14 cellular contexts compared by ENCODE assay signal in genomic region chr16:4385789-4386451, GRCh38. TPM values are rescaled to one million over a fixed set of nuclear protein-coding genes. Genes with fewer than 3 reads are reported as not detected.
DNase-seq lines count a peak whose midpoint lies in the region; ATAC-seq and TF ChIP-seq lines count a peak whose summit lies in the region.
"Had no signal": no experiment of that assay in that cellular context is flagged by ENCODE, and none has a peak within 500 bp of the region (broad histone marks: within the 10 kb centered on the region; RNA-seq: fewer than 3 reads in every experiment).

No MANE protein-coding gene starts in this region.

- H3K9ac ChIP-seq in Karpas-422 (ENCODE audit: low read length): no peak overlapping the region

- H3K9me3 ChIP-seq in lower lobe of right lung: no peaks in the 10 kb centered on the region
- H3K9me3 ChIP-seq in tibial artery: no peaks in the 10 kb centered on the region
- H3K9me3 ChIP-seq in Karpas-422 (ENCODE audit: low read length): no peaks in the 10 kb centered on the region
- H3K9me3 ChIP-seq: Caco-2 had no signal

- H3K27ac ChIP-seq in lower lobe of right lung (peak overlapping the region; percentile 53), tibial artery (peak overlapping the region; percentile 90 to 93), Karpas-422 (ENCODE audit: low read length) (no peak overlapping the region)

- intact Hi-C loops in lower lobe of right lung (cut with DNase I) (no loop called here), tibial artery (cut with DNase I; ENCODE audit: low total_unique reads) (no loop called here)

- H3K4me2 ChIP-seq in Karpas-422 (ENCODE audit: low read depth, low read length, poor library complexity, severe bottlenecking): no peak overlapping the region

- no peaks in the 10 kb centered on the region for H3K9me2 ChIP-seq in Karpas-422 (replicated peaks; ENCODE audit: insufficient read depth, low read length)

- H3K27me3 ChIP-seq in lower lobe of right lung (ENCODE audit: low read depth): no peaks in the 10 kb centered on the region
- H3K27me3 ChIP-seq in tibial artery: no peaks in the 10 kb centered on the region
- H3K27me3 ChIP-seq in Karpas-422 (ENCODE audit: low read length): no peaks in the 10 kb centered on the region

- ATAC-seq in lower lobe of right lung (no peak), GM18870 (IDR thresholded peaks at IDR 0.05; ENCODE audit: unreplicated experiment) (no peak), HG02938 (IDR thresholded peaks at IDR 0.05; ENCODE audit: unreplicated experiment) (no peak)

- H3K27me3 Mint-ChIP-seq in activated T-cell treated with anti-CD3 and anti-CD28 coated beads, Interleukin-2, amount 50 U/mL, for 24 hours: no peaks in the 10 kb centered on the region
- no peaks in the 10 kb centered on the region for H3K27me3 Mint-ChIP-seq in chondrocyte (ENCODE audit: low read depth)

- no peaks in the 10 kb centered on the region for H4K20me1 ChIP-seq in Karpas-422 (ENCODE audit: insufficient read depth, low read depth, low read length)

- no peak for TF ChIP-seq CTCF in chondrocyte (IDR thresholded peaks at IDR 0.05)
- no peak for TF ChIP-seq CTCF in lower lobe of right lung (IDR thresholded peaks at IDR 0.05)
- no peak for TF ChIP-seq CTCF in tibial artery (IDR thresholded peaks at IDR 0.05)

- H3K4me1 Mint-ChIP-seq in activated T-cell treated with anti-CD3 and anti-CD28 coated beads, Interleukin-2, amount 50 U/mL, for 24 hours (ENCODE audit: low read depth): peaks cover 4% of the 10 kb centered on the region
- H3K4me1 Mint-ChIP-seq in chondrocyte (ENCODE audit: low read depth): peaks cover 73% of the 10 kb centered on the region

- no peaks in the 10 kb centered on the region for H3K79me2 ChIP-seq in Karpas-422 (ENCODE audit: low read length)

- no peak overlapping the region for H2AFZ ChIP-seq in Karpas-422 (ENCODE audit: low read length)

- peaks cover 95% of the 10 kb centered on the region for H3K36me3 ChIP-seq in lower lobe of right lung
- peaks cover 19 to 39% (median 37%) of the 10 kb centered on the region in 3 donors for H3K36me3 ChIP-seq in tibial artery
- H3K36me3 ChIP-seq in Karpas-422 (ENCODE audit: insufficient read depth, low read length): no peaks in the 10 kb centered on the region

- H3K4me1 ChIP-seq in lower lobe of right lung: peaks cover 30% of the 10 kb centered on the region
- H3K4me1 ChIP-seq in tibial artery: peaks cover 8 to 99% (median 93%) of the 10 kb centered on the region in 4 donors
- H3K4me1 ChIP-seq in Karpas-422 (ENCODE audit: low read length): peaks cover 7% of the 10 kb centered on the region; the same call in 1 of the 2 replicates

- no peak overlapping the region for H3K4me3 ChIP-seq in lower lobe of right lung
- no peak overlapping the region for H3K4me3 ChIP-seq in tibial artery
- no peak overlapping the region for H3K4me3 ChIP-seq in Karpas-422 (ENCODE audit: low read length)

- H3K27ac Mint-ChIP-seq in activated T-cell treated with anti-CD3 and anti-CD28 coated beads, Interleukin-2, amount 50 U/mL, for 24 hours: peak overlapping the region; percentile 63
- peak overlapping the region; percentile 94 for H3K27ac Mint-ChIP-seq in chondrocyte (ENCODE audit: unreplicated experiment)

- H3K9me3 Mint-ChIP-seq in activated T-cell treated with anti-CD3 and anti-CD28 coated beads, Interleukin-2, amount 50 U/mL, for 24 hours: no peaks in the 10 kb centered on the region
- no peaks in the 10 kb centered on the region for H3K9me3 Mint-ChIP-seq in chondrocyte (ENCODE audit: low read depth)

- no peak overlapping the region for H3K4me3 Mint-ChIP-seq in activated T-cell treated with anti-CD3 and anti-CD28 coated beads, Interleukin-2, amount 50 U/mL, for 24 hours
- H3K4me3 Mint-ChIP-seq in chondrocyte (ENCODE audit: unreplicated experiment): no peak overlapping the region

- DNase-seq in activated T-cell treated with anti-CD3 and anti-CD28 coated beads, Interleukin-2, amount 50 U/mL, for 24 hours: no peak
- DNase-seq in activated T-cell treated with anti-CD3 and anti-CD28 coated beads, Interleukin-2, amount 50 U/mL, for 1 hour: no peak
- no peak for DNase-seq in chondrocyte (ENCODE audit: low spot score)
- no peak for DNase-seq in lower lobe of right lung
- peak in 1 of 2 donors; percentile 82 for DNase-seq in tibial artery
- no peak for DNase-seq in Karpas-422
- DNase-seq: 8988T; activated CD4-positive, alpha-beta T cell treated with anti-CD3 and anti-CD28 coated beads, Interleukin-2, amount 50 U/mL, for 48 hours; activated gamma-delta T cell; Caco-2; NCI-H1105 treated with DMSO at 0.1 percent for 48 hours; retina had no signal

- peaks cover 78% of the 10 kb centered on the region for H3K36me3 Mint-ChIP-seq in activated T-cell treated with anti-CD3 and anti-CD28 coated beads, Interleukin-2, amount 50 U/mL, for 24 hours (ENCODE audit: low read depth)
- no peaks in the 10 kb centered on the region for H3K36me3 Mint-ChIP-seq in chondrocyte (ENCODE audit: low read depth)

RNA-seq across cellular contexts. Expression of gene VASN, which starts 14.3 kb away (rescaled TPM):
- total RNA-seq in chondrocyte: 79.7 to 82.0 TPM (median 81.8 TPM) in 3 replicates
- total RNA-seq in lower lobe of right lung: 17.4 TPM
- total RNA-seq in Karpas-422 (2014; rRNA removed; shearing (Covaris generic); ENCODE audit: low replicate concordance): 4.1 and 8.9 TPM in 2 replicates

RNA-seq across cellular contexts. Expression of gene CORO7, which starts 30.5 kb away (rescaled TPM):
- total RNA-seq in chondrocyte (18.8 to 26.0 TPM (median 24.6 TPM) in 3 replicates), lower lobe of right lung (58.5 TPM)
- 46.2 and 84.9 TPM in 2 replicates for total RNA-seq in Karpas-422 (2014; rRNA removed; shearing (Covaris generic); ENCODE audit: low replicate concordance)

RNA-seq across cellular contexts. Expression of gene PAM16, which starts 34.8 kb away (rescaled TPM):
- 21.6 to 24.4 TPM (median 22.4 TPM) in 3 replicates for total RNA-seq in chondrocyte
- total RNA-seq in lower lobe of right lung: 40.0 TPM
- 65.6 and 126 TPM in 2 replicates for total RNA-seq in Karpas-422 (2014; rRNA removed; shearing (Covaris generic); ENCODE audit: low replicate concordance)

RNA-seq across cellular contexts. Expression of gene DNAJA3, which starts 39.7 kb away (rescaled TPM):
- total RNA-seq in chondrocyte (27.5 to 28.0 TPM (median 27.8 TPM) in 3 replicates), lower lobe of right lung (34.6 TPM)
- total RNA-seq in Karpas-422 (2014; rRNA removed; shearing (Covaris generic); ENCODE audit: low replicate concordance): 56.5 and 74.7 TPM in 2 replicates
